In genomic region chr2:195486987-195487644, GRCh38 we compare ENCODE assay signal across 8 cellular contexts.
DNase-seq lines count a peak whose midpoint lies in the region; ATAC-seq and TF ChIP-seq lines count a peak whose summit lies in the region.

No MANE protein-coding gene starts in this region.

- peaks cover 11% of the 10 kb centered on the region for H3K4me1 Mint-ChIP-seq in stimulated activated effector memory CD8-positive, alpha-beta T cell treated with anti-CD3 and anti-CD28 coated beads, Interleukin-12 subunit alpha, Interleukin-12 subunit beta, amount 100 ng/mL, for 72 hours

- no peaks in the 10 kb centered on the region for H3K9me3 ChIP-seq in Karpas-422 (ENCODE audit: low read length)

- DNase-seq in GM12865 (ENCODE audit: low read depth) (peak; percentile 42), Karpas-422 (peak; percentile 48), NCI-H1105 (lab: John Stamatoyannopoulos, UW) (no peak), HuH-7 (ENCODE audit: low spot score) (no peak)
- DNase-seq in activated gamma-delta T cell treated with anti-CD3 and anti-CD28 coated beads, Interleukin-2, amount 50 U/mL, for 16 hours (ENCODE audit: low read depth), result peak; percentile 2
- no peak for DNase-seq in stimulated activated effector memory CD8-positive, alpha-beta T cell treated with anti-CD3 and anti-CD28 coated beads, Interleukin-12 subunit alpha, Interleukin-12 subunit beta, amount 100 ng/mL, for 72 hours (ENCODE audit: low spot score in 2 of 2)
- no peak for DNase-seq in effector CD8-positive, alpha-beta T cell (lab: John Stamatoyannopoulos, UW)

- no peaks in the 10 kb centered on the region for H3K36me3 Mint-ChIP-seq in stimulated activated effector memory CD8-positive, alpha-beta T cell treated with anti-CD3 and anti-CD28 coated beads, Interleukin-12 subunit alpha, Interleukin-12 subunit beta, amount 100 ng/mL, for 72 hours

- peak; percentile 95 for ATAC-seq in GM21717 (IDR thresholded peaks at IDR 0.05; ENCODE audit: unreplicated experiment)
- ATAC-seq in stimulated activated effector memory CD8-positive, alpha-beta T cell treated with anti-CD3 and anti-CD28 coated beads, Interleukin-12 subunit alpha, Interleukin-12 subunit beta, amount 100 ng/mL, for 72 hours, result peak; percentile 85

- H3K4me1 ChIP-seq in Karpas-422 (ENCODE audit: low read length), result peaks cover 8% of the 10 kb centered on the region

- peak overlapping the region; percentile 17 for H3K4me3 Mint-ChIP-seq in stimulated activated effector memory CD8-positive, alpha-beta T cell treated with anti-CD3 and anti-CD28 coated beads, Interleukin-12 subunit alpha, Interleukin-12 subunit beta, amount 100 ng/mL, for 72 hours

- H3K27me3 ChIP-seq in Karpas-422 (ENCODE audit: low read length), result no peaks in the 10 kb centered on the region

- no peak for TF ChIP-seq CTCF in GM12865 (IDR thresholded peaks at IDR 0.05; ENCODE audit: insufficient read depth, low read depth, low read length, missing control alignments)

- no peaks in the 10 kb centered on the region for H3K79me2 ChIP-seq in Karpas-422 (ENCODE audit: low read length)

- no peaks in the 10 kb centered on the region for H3K9me3 Mint-ChIP-seq in stimulated activated effector memory CD8-positive, alpha-beta T cell treated with anti-CD3 and anti-CD28 coated beads, Interleukin-12 subunit alpha, Interleukin-12 subunit beta, amount 100 ng/mL, for 72 hours

- no peaks in the 10 kb centered on the region for H3K36me3 ChIP-seq in Karpas-422 (ENCODE audit: insufficient read depth, low read length)

- H3K9ac ChIP-seq in Karpas-422 (ENCODE audit: low read length), result no peak overlapping the region

- no peak overlapping the region for H3K4me2 ChIP-seq in Karpas-422 (ENCODE audit: low read depth, low read length, poor library complexity, severe bottlenecking)

- H2AFZ ChIP-seq in Karpas-422 (ENCODE audit: low read length), result no peak overlapping the region

- H4K20me1 ChIP-seq in Karpas-422 (ENCODE audit: insufficient read depth, low read depth, low read length), result no peaks in the 10 kb centered on the region

- H3K27ac Mint-ChIP-seq in stimulated activated effector memory CD8-positive, alpha-beta T cell treated with anti-CD3 and anti-CD28 coated beads, Interleukin-12 subunit alpha, Interleukin-12 subunit beta, amount 100 ng/mL, for 72 hours, result no peak overlapping the region

- H3K9me2 ChIP-seq in Karpas-422 (replicated peaks; ENCODE audit: insufficient read depth, low read length), result no peaks in the 10 kb centered on the region

- 0 out of 2 replicates have a peak overlapping the region, but pooled peaks have one; percentile 14 for H3K27ac ChIP-seq in Karpas-422 (ENCODE audit: low read length)

- no peak overlapping the region for H3K4me3 ChIP-seq in GM12865 (ENCODE audit: low read depth, low read length)
- H3K4me3 ChIP-seq in Karpas-422 (ENCODE audit: low read length), result no peak overlapping the region

Comparison
In these comparisons a context has a peak if more than half of its experiments do, and no peak if none do; other contexts are left out.
1. DNase-seq: peak in GM12865 (single experiment), Karpas-422 (single experiment) and activated gamma-delta T cell treated with anti-CD3 and anti-CD28 coated beads, Interleukin-2, amount 50 U/mL, for 16 hours (single experiment); none in stimulated activated effector memory CD8-positive, alpha-beta T cell treated with anti-CD3 and anti-CD28 coated beads, Interleukin-12 subunit alpha, Interleukin-12 subunit beta, amount 100 ng/mL, for 72 hours (0 of 2), NCI-H1105 (single experiment), HuH-7 (single experiment) and effector CD8-positive, alpha-beta T cell (single experiment).